Comparison of ENCODE assay signal across 9 cellular contexts in the genomic region with DNA sequence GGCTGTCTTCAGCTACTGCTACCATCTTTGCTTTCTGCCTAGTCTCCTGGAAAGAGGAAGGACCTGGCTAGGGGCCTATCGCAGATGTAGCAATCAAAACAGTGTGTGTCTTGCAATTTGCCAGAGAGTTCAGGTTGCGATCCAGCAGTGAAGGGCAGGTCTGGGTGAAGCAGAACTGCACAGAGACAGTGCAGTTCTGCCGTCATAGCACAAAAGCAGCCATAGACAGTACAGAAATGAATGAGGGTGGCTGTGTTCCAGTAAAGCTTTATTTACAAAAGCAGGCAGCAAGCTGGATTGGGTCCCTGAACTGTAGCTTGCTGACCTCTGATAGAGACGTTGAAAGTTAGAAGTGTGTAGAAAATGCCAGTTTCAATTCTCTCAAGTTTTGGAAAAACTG.
A peak's percentile ranks its signal among the peaks of the same experiment; 100 is the strongest.
DNase-seq lines count a peak whose midpoint lies in the region; ATAC-seq and TF ChIP-seq lines count a peak whose summit lies in the region.
"Had no signal": no experiment of that assay in that cellular context is flagged by ENCODE, and none has a peak within 500 bp of the region (broad histone marks: within the 10 kb centered on the region; RNA-seq: fewer than 3 reads in every experiment).

No MANE protein-coding gene starts in this region.

- H3K27ac ChIP-seq in SJCRH30 (peak overlapping the region; percentile 88), uterus (peak overlapping the region; percentile 82 to 83)

- no peak for TF ChIP-seq POLR2A in uterus (IDR thresholded peaks at IDR 0.05)

- H3K36me3 ChIP-seq in SJCRH30 (no peaks in the 10 kb centered on the region), mucosa of stomach (ENCODE audit: control insufficient read depth, insufficient read depth, low read length) (no peaks in the 10 kb centered on the region), uterus (no peaks in the 10 kb centered on the region)

- H3K9me3 ChIP-seq in SJCRH30 (replicated peaks) (no peaks in the 10 kb centered on the region), mucosa of stomach (ENCODE audit: control insufficient read depth, low read length) (no peaks in the 10 kb centered on the region), uterus (no peaks in the 10 kb centered on the region)

- DNase-seq in SJCRH30 (peak; percentile 52 to 72), uterus (peak; percentile 40 to 46), NCI-H524 (lab: John Stamatoyannopoulos, UW) (no peak)
- DNase-seq: activated CD4-positive, alpha-beta T cell treated with anti-CD3 and anti-CD28 coated beads for 4 hours; activated naive CD8-positive, alpha-beta T cell treated with anti-CD3 and anti-CD28 coated beads for 36 hours had no signal

- TF ChIP-seq CTCF in uterus (IDR thresholded peaks at IDR 0.05): no peak

- H3K9ac ChIP-seq in mucosa of stomach (ENCODE audit: low read length): peak overlapping the region; percentile 24

- no peaks in the 10 kb centered on the region for H3K27me3 ChIP-seq in SJCRH30
- no peaks in the 10 kb centered on the region for H3K27me3 ChIP-seq in mucosa of stomach (ENCODE audit: control insufficient read depth, insufficient read depth, low read length)
- H3K27me3 ChIP-seq in uterus: no peaks in the 10 kb centered on the region

- H3K4me3 ChIP-seq in SJCRH30: peak overlapping the region; percentile 51
- no peak overlapping the region for H3K4me3 ChIP-seq in mucosa of stomach (ENCODE audit: low read length)
- no peak overlapping the region for H3K4me3 ChIP-seq in uterus

- intact Hi-C loops in uterus (cut with DNase I; ENCODE audit: low total_unique reads): no loop called here

- ATAC-seq in esophagus mucosa: peak; percentile 28
- ATAC-seq in GM18867 (IDR thresholded peaks at IDR 0.05; ENCODE audit: unreplicated experiment): no peak
- ATAC-seq in HG02884 (IDR thresholded peaks at IDR 0.05; ENCODE audit: unreplicated experiment): no peak

- H3K4me1 ChIP-seq in SJCRH30: peaks cover 22% of the 10 kb centered on the region
- H3K4me1 ChIP-seq in mucosa of stomach (ENCODE audit: control insufficient read depth, insufficient read depth, low read length): peaks cover 14% of the 10 kb centered on the region
- peaks cover 0 to 7% of the 10 kb centered on the region in 2 donors for H3K4me1 ChIP-seq in uterus

Comparison
In these comparisons a context has a peak if more than half of its experiments do, and no peak if none do; other contexts are left out.
1. DNase-seq: peak in SJCRH30 (2 of 2) and uterus (2 of 2); none in NCI-H524 (0 of 2).